ENCODE assay signal across 25 cellular contexts in the genomic region with DNA sequence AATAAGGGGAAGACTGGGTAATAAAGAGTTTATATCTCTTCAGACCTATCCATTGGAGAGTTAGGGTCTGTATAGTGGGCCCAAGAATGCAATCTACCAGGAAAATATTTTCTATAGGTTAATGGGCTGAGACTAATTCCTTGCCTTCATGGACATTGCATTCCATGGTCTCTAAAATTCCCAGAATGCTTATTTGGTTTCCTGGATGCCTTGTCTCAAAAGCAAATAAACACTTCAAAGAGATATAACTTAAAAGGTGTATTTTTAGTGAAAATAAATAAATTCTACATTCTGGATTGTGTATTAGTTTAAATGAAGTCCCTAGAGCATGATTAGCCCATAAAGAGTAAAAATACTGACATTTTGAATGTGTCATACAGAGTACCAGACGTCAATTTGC.
A peak's percentile ranks its signal among the peaks of the same experiment; 100 is the strongest.
DNase-seq lines count a peak whose midpoint lies in the region; ATAC-seq, FAIRE-seq and TF ChIP-seq lines count a peak whose summit lies in the region.
"Had no signal": no experiment of that assay in that cellular context is flagged by ENCODE, and none has a peak within 500 bp of the region (broad histone marks: within the 10 kb centered on the region; RNA-seq: fewer than 3 reads in every experiment).

No MANE protein-coding gene starts in this region.

- no peak for TF ChIP-seq CTCF in H1 (IDR thresholded peaks at IDR 0.05; ENCODE audit: control extremely low read depth in 1 of 3, insufficient read depth in 1 of 3, low read depth in 1 of 3, low read length in 3 of 3)
- no peak for TF ChIP-seq CTCF in activated CD8-positive, alpha-beta T cell treated with anti-CD3 and anti-CD28 coated beads for 36 hours (IDR thresholded peaks at IDR 0.05)

- no peak for ATAC-seq in activated CD8-positive, alpha-beta T cell treated with anti-CD3 and anti-CD28 coated beads for 36 hours
- ATAC-seq: GM12878 had no signal

- no peak overlapping the region for H3K4me3 Mint-ChIP-seq in activated CD8-positive, alpha-beta T cell treated with anti-CD3 and anti-CD28 coated beads for 36 hours
- H3K4me3 Mint-ChIP-seq: CD14-positive monocyte; CD4-positive, alpha-beta memory T cell; CD4-positive, CD25-positive, alpha-beta regulatory T cell; CD8-positive, alpha-beta memory T cell had no signal

- H3K4me1 Mint-ChIP-seq in activated CD8-positive, alpha-beta T cell treated with anti-CD3 and anti-CD28 coated beads for 36 hours (ENCODE audit: low read depth), result no peaks in the 10 kb centered on the region
- H3K4me1 Mint-ChIP-seq: CD14-positive monocyte; CD4-positive, alpha-beta memory T cell; CD4-positive, CD25-positive, alpha-beta regulatory T cell; CD8-positive, alpha-beta memory T cell had no signal

- H3K23me2 ChIP-seq in H1 (ENCODE audit: low read depth, low read length), result no peaks in the 10 kb centered on the region

- FAIRE-seq in H1 (lab: Jason Lieb, UNC), result no peak
- FAIRE-seq: A204.1, GM12878, GM18507 had no signal

- no peak for DNase-seq in H1 (ENCODE audit: low read depth in 1 of 2, low spot score in 2 of 2)
- no peak for DNase-seq in stimulated activated CD4-positive, alpha-beta T cell treated with anti-CD3 and anti-CD28 coated beads, Interleukin-2, amount 100 ng/mL, for 24 hours
- DNase-seq in activated CD8-positive, alpha-beta T cell treated with anti-CD3 and anti-CD28 coated beads for 36 hours, result no peak
- DNase-seq: 8988T; ACHN; BE2C; C1 segment of cervical spinal cord; CD4-positive, alpha-beta memory T cell; CD4-positive, CD25-positive, alpha-beta regulatory T cell; CD8-positive, alpha-beta memory T cell; COR-L47; DMS 273 treated with DMSO at 0.1 percent for 48 hours; DMS153; DMS53; DMS79; DND-41; EL; GDM1 had no signal

- no peak overlapping the region; the same call in 1 of the 2 replicates for H3K18ac ChIP-seq in H1 (ENCODE audit: extremely low read depth, low read length)

- H4K91ac ChIP-seq in H1 (replicated peaks; ENCODE audit: insufficient read length, low read length), result no peak overlapping the region

- H2BK12ac ChIP-seq in H1 (ENCODE audit: low read depth, low read length), result no peak overlapping the region

- H3K36me3 ChIP-seq in HUES48 (ENCODE audit: control insufficient read depth, insufficient read depth, low read length), result no peaks in the 10 kb centered on the region
- H3K36me3 ChIP-seq in HUES64 (ENCODE audit: insufficient read depth, low read length), result no peaks in the 10 kb centered on the region
- no peaks in the 10 kb centered on the region; a peak in 1 of 8 replicates for H3K36me3 ChIP-seq in H1 (ENCODE audit: control insufficient read depth in 2 of 4, insufficient read depth in 4 of 4, low read length in 3 of 4)
- H3K36me3 ChIP-seq: BE2C, BLaER1 had no signal

- no peaks in the 10 kb centered on the region for H4K20me1 ChIP-seq in H1 (replicated peaks in 1 of 2; ENCODE audit: control insufficient read depth in 1 of 2, insufficient read depth in 2 of 2, low read length in 2 of 2)
- H4K20me1 ChIP-seq: BLaER1 had no signal

- no peak overlapping the region for H2BK5ac ChIP-seq in H1 (ENCODE audit: low read depth, low read length)

- H3K4ac ChIP-seq in H1 (replicated peaks; ENCODE audit: insufficient read length, low read depth, low read length), result no peak overlapping the region

- H3K9me3 ChIP-seq in HUES48 (ENCODE audit: control insufficient read depth, insufficient read depth, low read length) (peaks cover 5% of the 10 kb centered on the region; the same call in 1 of the 2 replicates), HUES64 (ENCODE audit: insufficient read depth, low read depth, low read length) (peaks cover 6% of the 10 kb centered on the region; the same call in 1 of the 2 replicates), H1 (ENCODE audit: insufficient read depth in 2 of 2, low read depth in 1 of 2, low read length in 1 of 2) (peaks cover 0 to 5% of the 10 kb centered on the region in 2 experiments; a peak in 1 of 4 replicates)
- H3K9me3 ChIP-seq: BE2C, BLaER1 had no signal

- H4K8ac ChIP-seq in H1 (ENCODE audit: extremely low read depth, insufficient read depth, low read length), result no peak overlapping the region

- H3K27me3 ChIP-seq in HUES48 (ENCODE audit: control insufficient read depth, insufficient read depth, low read length) (no peaks in the 10 kb centered on the region), HUES64 (ENCODE audit: insufficient read depth, low read length) (no peaks in the 10 kb centered on the region), H1 (replicated peaks in 1 of 4; ENCODE audit: control insufficient read depth in 3 of 4, extremely low read depth in 1 of 4, insufficient read depth in 3 of 4, low read length in 3 of 4) (no peaks in the 10 kb centered on the region)
- H3K27me3 ChIP-seq: BE2C, BLaER1 had no signal

- no peak overlapping the region for H3K56ac ChIP-seq in H1 (replicated peaks; ENCODE audit: insufficient read length, low read depth, low read length)

- H2BK120ac ChIP-seq in H1 (replicated peaks; ENCODE audit: low read depth, low read length), result no peak overlapping the region

- TF ChIP-seq EP300 in H1 (IDR thresholded peaks at IDR 0.05; ENCODE audit: borderline replicate concordance in 1 of 2, low read depth in 2 of 2, low read length in 2 of 2), result no peak

- H4K5ac ChIP-seq in H1 (ENCODE audit: insufficient read length, low read depth, low read length), result peak overlapping the region; percentile 81

- no peak overlapping the region for H2BK20ac ChIP-seq in H1 (ENCODE audit: low read length)

- H3K23ac ChIP-seq in H1 (ENCODE audit: insufficient read length), result no peak overlapping the region

- intact Hi-C loops in activated CD8-positive, alpha-beta T cell treated with anti-CD3 and anti-CD28 coated beads for 36 hours (cut with micrococcal nuclease), result no loop called here

- 100% methylated on average over 1 of the region's 1 CpG for WGBS in HUES64
- WGBS in H1 (ENCODE audit: extremely low coverage in 1 of 2, insufficient coverage in 1 of 2, insufficient read length in 1 of 2, insufficient replicate concordance in 2 of 2, low coverage in 1 of 2, low lambda C conversion rate in 2 of 2, missing lambda C conversion rate in 1 of 2), 2 experiments, result 90% methylated on average over 1 of the region's 1 CpG; no CpG with 5 or more reads in 1 of the 2 experiments

- no peak overlapping the region for H2BK15ac ChIP-seq in H1 (ENCODE audit: low read length)

- no peak overlapping the region for H3K27ac Mint-ChIP-seq in activated CD8-positive, alpha-beta T cell treated with anti-CD3 and anti-CD28 coated beads for 36 hours
- H3K27ac Mint-ChIP-seq: CD14-positive monocyte; CD4-positive, alpha-beta memory T cell; CD4-positive, CD25-positive, alpha-beta regulatory T cell; CD8-positive, alpha-beta memory T cell had no signal

- H3K4me2 ChIP-seq in H1 (ENCODE audit: insufficient read depth in 1 of 2, low read depth in 2 of 2, low read length in 2 of 2), result no peak overlapping the region
- H3K4me2 ChIP-seq: BLaER1 had no signal

- H2AK5ac ChIP-seq in H1 (ENCODE audit: low read depth, low read length), result no peak overlapping the region

- H2AFZ ChIP-seq in H1 (ENCODE audit: low read length), result no peak overlapping the region

- peaks cover 2% of the 10 kb centered on the region for H3K27me3 Mint-ChIP-seq in activated CD8-positive, alpha-beta T cell treated with anti-CD3 and anti-CD28 coated beads for 36 hours
- H3K27me3 Mint-ChIP-seq: CD4-positive, alpha-beta memory T cell; CD4-positive, CD25-positive, alpha-beta regulatory T cell; CD8-positive, alpha-beta memory T cell had no signal

- CTCF ChIA-PET in H1 (lab: Charles Lee; ENCODE audit: partially characterized antibody), result no interaction called here
- CTCF ChIA-PET in activated CD8-positive, alpha-beta T cell treated with anti-CD3 and anti-CD28 coated beads for 36 hours (lab: Charles Lee), result no interaction called here

- H3K27ac ChIP-seq in HUES48 (ENCODE audit: low read depth, low read length), result peak overlapping the region; percentile 63
- H3K27ac ChIP-seq in HUES64 (ENCODE audit: low read depth, low read length), result peak overlapping the region; percentile 38; the same call in 1 of the 2 replicates
- H3K27ac ChIP-seq in H1 (ENCODE audit: low read depth, low read length), result no peak overlapping the region
- H3K27ac ChIP-seq: BLaER1 had no signal

- no peak overlapping the region for H3K9ac ChIP-seq in HUES48 (ENCODE audit: low read depth, low read length)
- no peak overlapping the region for H3K9ac ChIP-seq in HUES64 (ENCODE audit: low read depth, low read length)
- H3K9ac ChIP-seq in H1 (replicated peaks in 1 of 4; ENCODE audit: extremely low read depth in 1 of 4, low read depth in 3 of 4, low read length in 3 of 4), result no peak overlapping the region
- H3K9ac ChIP-seq: BLaER1 had no signal

- POLR2A ChIA-PET in H1 (lab: Charles Lee; ENCODE audit: partially characterized antibody), result no interaction called here
- POLR2A ChIA-PET in activated CD8-positive, alpha-beta T cell treated with anti-CD3 and anti-CD28 coated beads for 36 hours (lab: Charles Lee), result no interaction called here

- no peak for TF ChIP-seq POLR2A in H1 (IDR thresholded peaks at IDR 0.05; ENCODE audit: control extremely low read depth in 1 of 2, low read depth in 2 of 2, low read length in 2 of 2)

- H3K14ac ChIP-seq in H1 (ENCODE audit: insufficient read length), result no peak overlapping the region

- H3K4me3 ChIP-seq in HUES48 (ENCODE audit: low read depth, low read length) (no peak overlapping the region), HUES64 (ENCODE audit: low read length) (no peak overlapping the region), H1 (ENCODE audit: extremely low read depth in 1 of 4, insufficient read depth in 2 of 4, low read depth in 3 of 4, low read length in 4 of 4) (no peak overlapping the region)
- H3K4me3 ChIP-seq: BLaER1, GM12878 had no signal

- H3K4me1 ChIP-seq in HUES48 (ENCODE audit: control insufficient read depth, insufficient read depth, low read length) (peaks cover 29% of the 10 kb centered on the region), HUES64 (ENCODE audit: insufficient read depth, low read length) (peaks cover 39% of the 10 kb centered on the region), H1 (replicated peaks in 1 of 4; ENCODE audit: control insufficient read depth in 3 of 4, insufficient read depth in 4 of 4, low read length in 3 of 4) (peaks cover 0 to 18% (median 2%) of the 10 kb centered on the region in 4 experiments; a peak in 3 of 7 replicates)
- H3K4me1 ChIP-seq: BE2C, BLaER1 had no signal

- TF ChIP-seq RAD21 in H1 (IDR thresholded peaks at IDR 0.05 in 1 of 2, conservative IDR thresholded peaks at IDR 0.05 in 1 of 2; ENCODE audit: low read depth in 2 of 2, low read length in 2 of 2), result no peak

- H3K9me3 Mint-ChIP-seq in activated CD8-positive, alpha-beta T cell treated with anti-CD3 and anti-CD28 coated beads for 36 hours, result peaks cover 3% of the 10 kb centered on the region

- no peaks in the 10 kb centered on the region for H3K79me2 ChIP-seq in H1 (ENCODE audit: control insufficient read depth in 1 of 2, insufficient read depth in 2 of 2, low read length in 2 of 2)

- no peaks in the 10 kb centered on the region for H3K36me3 Mint-ChIP-seq in activated CD8-positive, alpha-beta T cell treated with anti-CD3 and anti-CD28 coated beads for 36 hours (ENCODE audit: low read depth)
- H3K36me3 Mint-ChIP-seq: CD14-positive monocyte; CD4-positive, alpha-beta memory T cell; CD4-positive, CD25-positive, alpha-beta regulatory T cell; CD8-positive, alpha-beta memory T cell had no signal

- no peaks in the 10 kb centered on the region for H3K79me1 ChIP-seq in H1 (ENCODE audit: low read depth, low read length)

TF ChIP-seq in H1, 55 proteins besides CTCF, POLR2A, EP300 and RAD21 (continues in another document):
- TF ChIP-seq ZNF274 (IDR thresholded peaks at IDR 0.05; ENCODE audit: borderline replicate concordance, extremely low read depth, low read length), result no peak
